In genomic region chr3:50272911-50273688, GRCh38 we compare ENCODE assay signal across 8 cellular contexts. TPM values are rescaled to one million over a fixed set of nuclear protein-coding genes. Genes with fewer than 3 reads are reported as not detected.
DNase-seq lines count a peak whose midpoint lies in the region; ATAC-seq and TF ChIP-seq lines count a peak whose summit lies in the region.

No MANE protein-coding gene starts in this region.

- DNase-seq in GM19240 (ENCODE audit: insufficient read length, low spot score) (peak; percentile 100), NT2/D1 (ENCODE audit: low read depth, low spot score) (peak; percentile 70), epithelial cell of esophagus (ENCODE audit: low read depth) (peak; percentile 82), mucosa of descending colon (peak; percentile 89 to 95 (median 92))
- DNase-seq in activated CD8-positive, alpha-beta memory T cell treated with anti-CD3 and anti-CD28 coated beads, Interleukin-2, amount 50 U/mL, for 4 hours: peak; percentile 89
- peak; percentile 85 to 89 for DNase-seq in stimulated activated CD8-positive, alpha-beta memory T cell treated with anti-CD3 and anti-CD28 coated beads, Interleukin-2, amount 100 ng/mL, for 48 hours (ENCODE audit: low read depth in 2 of 2)

- H3K4me3 ChIP-seq in BLaER1 (peak overlapping the region; percentile 30; the same call in 1 of the 2 replicates), NT2/D1 (ENCODE audit: insufficient read length, low read depth) (peak overlapping the region; percentile 3), epithelial cell of esophagus (ENCODE audit: low read length) (peak overlapping the region; percentile 30), mucosa of descending colon (no peak overlapping the region)

- peak; percentile 72 for ATAC-seq in HG03460 (IDR thresholded peaks at IDR 0.05; ENCODE audit: unreplicated experiment)
- peak; percentile 72 for ATAC-seq in mucosa of descending colon

- no peaks in the 10 kb centered on the region for H3K9me3 ChIP-seq in BLaER1
- H3K9me3 ChIP-seq in NT2/D1 (ENCODE audit: insufficient read depth, low read length): no peaks in the 10 kb centered on the region
- H3K9me3 ChIP-seq in mucosa of descending colon: no peaks in the 10 kb centered on the region

- H3K4me1 ChIP-seq in BLaER1 (peaks cover 63% of the 10 kb centered on the region), NT2/D1 (ENCODE audit: insufficient read depth, insufficient read length) (peaks cover 43% of the 10 kb centered on the region), mucosa of descending colon (ENCODE audit: low read depth) (peaks cover 40% of the 10 kb centered on the region)

- intact Hi-C loops in mucosa of descending colon (cut with DNase I, micrococcal nuclease): loop anchor here (10.0 kb wide), 2 partner anchors 48 to 78 kb away; partner anchors contain the start of gene GNAT1 (in 2 of the 2)

- H3K36me3 ChIP-seq in BLaER1: no peaks in the 10 kb centered on the region
- peaks cover 69% of the 10 kb centered on the region for H3K36me3 ChIP-seq in NT2/D1 (ENCODE audit: insufficient read depth, insufficient read length, low read length)
- no peaks in the 10 kb centered on the region for H3K36me3 ChIP-seq in mucosa of descending colon (ENCODE audit: low read depth)

- peak; percentile 94 for TF ChIP-seq CTCF in epithelial cell of esophagus (IDR thresholded peaks at IDR 0.05; ENCODE audit: insufficient read depth, low read depth, low read length, missing control alignments)
- TF ChIP-seq CTCF in mucosa of descending colon (IDR thresholded peaks at IDR 0.05): peak; percentile 97

- no peak overlapping the region for H3K27ac ChIP-seq in BLaER1

- peaks cover 37% of the 10 kb centered on the region for H4K20me1 ChIP-seq in BLaER1

- peaks cover 67% of the 10 kb centered on the region for H3K27me3 ChIP-seq in BLaER1
- H3K27me3 ChIP-seq in NT2/D1 (ENCODE audit: insufficient read depth, insufficient read length): no peaks in the 10 kb centered on the region

- H3K9ac ChIP-seq in BLaER1: no peak overlapping the region
- H3K9ac ChIP-seq in NT2/D1 (ENCODE audit: insufficient read length, low read depth): peak overlapping the region; percentile 53

- H3K4me2 ChIP-seq in BLaER1: peak overlapping the region; percentile 66

RNA-seq across cellular contexts. Expression of gene SEMA3B, which starts 4.2 kb away (rescaled TPM):
- total RNA-seq in mucosa of descending colon: 100 to 1,000 TPM in 1 of 3 donors, 10 to 100 TPM in 2; 42.0 to 129 (median 59.2) TPM

RNA-seq across cellular contexts. Expression of gene LSMEM2, which starts 5.8 kb away (rescaled TPM):
- under 1 TPM in 1 of 3 donors, not detected in 2; 0.32 TPM for total RNA-seq in mucosa of descending colon

RNA-seq across cellular contexts. Expression of gene IFRD2, which starts 19.1 kb away (rescaled TPM):
- total RNA-seq in mucosa of descending colon: 10 to 100 TPM; 54.8 to 59.8 (median 57.0) TPM

RNA-seq across cellular contexts. Expression of gene HYAL3, which starts 26.1 kb away (rescaled TPM):
- 1 to 10 TPM; 1.4 to 2.9 (median 1.4) TPM for total RNA-seq in mucosa of descending colon

RNA-seq across cellular contexts. Expression of gene NAA80, which starts 26.1 kb away (rescaled TPM):
- 10 to 100 TPM in 1 of 3 donors, 1 to 10 TPM in 2; 7.0 to 10.1 (median 8.4) TPM for total RNA-seq in mucosa of descending colon
